Comparison of ENCODE assay signal across 18 cellular contexts in the genomic region with DNA sequence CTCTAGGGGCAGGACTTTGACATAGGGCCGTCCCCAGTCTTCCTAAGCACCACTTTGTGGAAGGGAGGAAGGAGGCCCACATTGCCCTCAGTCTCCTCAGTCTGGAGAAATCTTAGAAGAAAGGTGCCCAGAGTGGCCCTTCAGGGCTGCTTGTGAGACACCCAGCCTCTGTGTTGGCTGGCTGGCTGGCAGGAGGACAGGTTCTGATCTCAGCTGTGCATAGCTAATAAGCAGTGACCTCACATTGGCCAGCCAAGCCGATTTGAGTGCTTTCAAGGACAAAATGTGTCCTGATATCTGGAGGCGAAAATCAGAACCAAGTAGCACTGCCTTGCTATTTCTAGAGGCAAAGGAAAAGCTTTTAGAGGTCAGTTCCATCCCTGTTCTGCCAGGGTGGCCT.
A peak's percentile ranks its signal among the peaks of the same experiment; 100 is the strongest.
DNase-seq lines count a peak whose midpoint lies in the region; ATAC-seq and TF ChIP-seq lines count a peak whose summit lies in the region.
"Had no signal": no experiment of that assay in that cellular context is flagged by ENCODE, and none has a peak within 500 bp of the region (broad histone marks: within the 10 kb centered on the region; RNA-seq: fewer than 3 reads in every experiment).

No MANE protein-coding gene starts in this region.

- no peak for TF ChIP-seq POLR2A in body of pancreas (IDR thresholded peaks at IDR 0.05)
- TF ChIP-seq POLR2A in gastrocnemius medialis (IDR thresholded peaks at IDR 0.05): no peak

- DNase-seq in Ammon's horn (ENCODE audit: low spot score) (peak; percentile 53), body of pancreas (peak; percentile 46 to 67 (median 66)), left ventricle myocardium superior (peak; percentile 64), gastrocnemius medialis (no peak), left colon (no peak), DMS79 treated with DMSO at 0.1 percent for 48 hours (lab: John Stamatoyannopoulos, UW) (no peak)
- DNase-seq: GDM1, KBM-7, NCI-H1436, NCI-H2029, NCI-H2171, NCI-H446, PC-3 had no signal

- no peak overlapping the region for H3K4me3 ChIP-seq in body of pancreas
- H3K4me3 ChIP-seq in parathyroid adenoma (ENCODE audit: low read depth, low read length): no peak overlapping the region
- H3K4me3 ChIP-seq in gastrocnemius medialis: no peak overlapping the region
- H3K4me3 ChIP-seq: A549, GM12878, GM23338 had no signal

- no peak overlapping the region for H3K4me2 ChIP-seq in parathyroid adenoma (ENCODE audit: low read length)
- H3K4me2 ChIP-seq: A549, GM23338 had no signal

- peak; percentile 68 for ATAC-seq in body of pancreas
- peak; percentile 74 for ATAC-seq in left ventricle myocardium superior
- ATAC-seq in gastrocnemius medialis: no peak
- no peak for ATAC-seq in left colon
- no peak for ATAC-seq in HG02840 (IDR thresholded peaks at IDR 0.05; ENCODE audit: low FRiP score, unreplicated experiment)
- ATAC-seq: A549, GM12878, GM23338, PC-3 had no signal

- no peaks in the 10 kb centered on the region for H3K79me2 ChIP-seq in parathyroid adenoma

- no peaks in the 10 kb centered on the region for H3K9me3 ChIP-seq in body of pancreas
- no peaks in the 10 kb centered on the region for H3K9me3 ChIP-seq in parathyroid adenoma (ENCODE audit: control insufficient read depth, low read length)
- no peaks in the 10 kb centered on the region for H3K9me3 ChIP-seq in gastrocnemius medialis
- H3K9me3 ChIP-seq: A549 had no signal

- H3K36me3 ChIP-seq in body of pancreas (replicated peaks in 1 of 2; ENCODE audit: insufficient read depth in 1 of 2, low read depth in 2 of 2): no peaks in the 10 kb centered on the region
- no peaks in the 10 kb centered on the region for H3K36me3 ChIP-seq in parathyroid adenoma (ENCODE audit: control insufficient read depth, insufficient read depth, low read length)
- H3K36me3 ChIP-seq in gastrocnemius medialis: no peaks in the 10 kb centered on the region

- H3K4me1 ChIP-seq in body of pancreas (no peaks in the 10 kb centered on the region), parathyroid adenoma (no peaks in the 10 kb centered on the region), gastrocnemius medialis (no peaks in the 10 kb centered on the region)
- H3K4me1 ChIP-seq: A549 had no signal

- in situ Hi-C loops in gastrocnemius medialis (cut with MboI; ENCODE audit: low sequenced_read_pairs in 4 of 4): no loop called here

- intact Hi-C loops in body of pancreas (cut with DNase I): no loop called here
- intact Hi-C loops in left ventricle myocardium superior (cut with micrococcal nuclease): no loop called here
- intact Hi-C loops in gastrocnemius medialis (cut with DNase I; ENCODE audit: low total_unique reads): no loop called here
- intact Hi-C loops in left colon (cut with DNase I, micrococcal nuclease): no loop called here

- H3K27ac ChIP-seq in body of pancreas (peak overlapping the region in 1 of 4 donors; percentile 6), parathyroid adenoma (no peak overlapping the region), gastrocnemius medialis (no peak overlapping the region)
- H3K27ac ChIP-seq: A549 had no signal

- TF ChIP-seq CTCF in body of pancreas (IDR thresholded peaks at IDR 0.05): no peak
- TF ChIP-seq CTCF in parathyroid adenoma (IDR thresholded peaks at IDR 0.05): no peak
- TF ChIP-seq CTCF in gastrocnemius medialis (IDR thresholded peaks at IDR 0.05 in 4 of 5, conservative IDR thresholded peaks at IDR 0.05 in 1 of 5): no peak

- no peak overlapping the region for H3K9ac ChIP-seq in parathyroid adenoma

- WGBS in body of pancreas, 2 donors: 14 to 47% methylated on average over 1 to 3 of the region's 3 CpGs

- no peaks in the 10 kb centered on the region for H3K27me3 ChIP-seq in body of pancreas
- no peaks in the 10 kb centered on the region for H3K27me3 ChIP-seq in parathyroid adenoma (ENCODE audit: control insufficient read depth, insufficient read depth, low read length)
- peaks cover 0 to 5% (median 0%) of the 10 kb centered on the region in 3 donors for H3K27me3 ChIP-seq in gastrocnemius medialis

- H2AFZ ChIP-seq in parathyroid adenoma: peak overlapping the region; percentile 50
- H2AFZ ChIP-seq: GM23338 had no signal

Comparison
In these comparisons a context has a peak if more than half of its experiments do, and no peak if none do; other contexts are left out.
1. DNase-seq: peak in Ammon's horn (single experiment), body of pancreas (4 of 4) and left ventricle myocardium superior (single experiment); none in gastrocnemius medialis (0 of 2), left colon (0 of 2) and DMS79 treated with DMSO at 0.1 percent for 48 hours (single experiment).
2. ATAC-seq: peak in body of pancreas (single experiment) and left ventricle myocardium superior (single experiment); none in gastrocnemius medialis (0 of 2), left colon (single experiment) and HG02840 (single experiment).